Comparison of ENCODE assay signal across 7 cellular contexts in genomic region chr2:44778221-44778654, GRCh38.
DNase-seq lines count a peak whose midpoint lies in the region; ATAC-seq and TF ChIP-seq lines count a peak whose summit lies in the region.

No MANE protein-coding gene starts in this region.

- peaks cover 19% of the 10 kb centered on the region for H3K4me1 Mint-ChIP-seq in osteocyte (ENCODE audit: unreplicated experiment)

- peak overlapping the region; percentile 31 for H3K27ac Mint-ChIP-seq in osteocyte (ENCODE audit: unreplicated experiment)

- peaks cover 2% of the 10 kb centered on the region for H3K36me3 Mint-ChIP-seq in osteocyte (ENCODE audit: unreplicated experiment)

- DNase-seq in osteocyte (ENCODE audit: extremely low spot score, unreplicated experiment) (no peak), NCI-H345 treated with DMSO at 0.1 percent for 48 hours (lab: John Stamatoyannopoulos, UW; ENCODE audit: unreplicated experiment) (no peak), MG63 (no peak), EL (no peak)

- H3K4me3 ChIP-seq in OCI-LY3 (ENCODE audit: low read length) (peak overlapping the region; percentile 69), MG63 (no peak overlapping the region)

- H3K27me3 ChIP-seq in OCI-LY3 (ENCODE audit: low read depth, low read length) (no peaks in the 10 kb centered on the region), MG63 (no peaks in the 10 kb centered on the region)

- peaks cover 5% of the 10 kb centered on the region for H3K9me3 Mint-ChIP-seq in osteocyte (ENCODE audit: unreplicated experiment)

- peak overlapping the region; percentile 46 for H3K4me3 Mint-ChIP-seq in osteocyte (ENCODE audit: unreplicated experiment)

- TF ChIP-seq CTCF in OCI-LY3 (IDR thresholded peaks at IDR 0.05; ENCODE audit: low read depth, low read length) (no peak), osteocyte (IDR thresholded peaks at IDR 0.05) (no peak)

- H3K9me3 ChIP-seq in OCI-LY3 (ENCODE audit: insufficient read depth, low read length) = 0 out of 2 replicates have a peak, but pooled peaks cover 8% of the 10 kb centered on the region
- H3K9me3 ChIP-seq in MG63 = peaks cover 8% of the 10 kb centered on the region

- peak overlapping the region; percentile 67 for H3K27ac ChIP-seq in OCI-LY3 (ENCODE audit: low read length)

- peaks cover 14% of the 10 kb centered on the region for H3K36me3 ChIP-seq in OCI-LY3 (replicated peaks; ENCODE audit: low read depth, low read length)
- no peaks in the 10 kb centered on the region for H3K36me3 ChIP-seq in MG63

- H3K4me2 ChIP-seq in OCI-LY3 (ENCODE audit: low read length) = peak overlapping the region; percentile 94

- H3K4me1 ChIP-seq in OCI-LY3 (ENCODE audit: low read length) = peaks cover 29% of the 10 kb centered on the region

- ATAC-seq in GM19351 (IDR thresholded peaks at IDR 0.05; ENCODE audit: unreplicated experiment) (peak; percentile 40), HG02970 (IDR thresholded peaks at IDR 0.05; ENCODE audit: low FRiP score, unreplicated experiment) (peak; percentile 32)

- no peaks in the 10 kb centered on the region for H4K20me1 ChIP-seq in OCI-LY3 (ENCODE audit: insufficient read depth, low read length)

- no peaks in the 10 kb centered on the region for H3K79me2 ChIP-seq in OCI-LY3 (ENCODE audit: low read length)

- peak overlapping the region; percentile 53 for H3K9ac ChIP-seq in OCI-LY3 (ENCODE audit: low read length)

- H2AFZ ChIP-seq in OCI-LY3 (ENCODE audit: low read depth, low read length) = peak overlapping the region; percentile 44; the same call in 1 of the 2 replicates

- peaks cover 38% of the 10 kb centered on the region for H3K27me3 Mint-ChIP-seq in osteocyte (ENCODE audit: unreplicated experiment)
